Comparison of ENCODE assay signal across 8 cellular contexts in the genomic region with DNA sequence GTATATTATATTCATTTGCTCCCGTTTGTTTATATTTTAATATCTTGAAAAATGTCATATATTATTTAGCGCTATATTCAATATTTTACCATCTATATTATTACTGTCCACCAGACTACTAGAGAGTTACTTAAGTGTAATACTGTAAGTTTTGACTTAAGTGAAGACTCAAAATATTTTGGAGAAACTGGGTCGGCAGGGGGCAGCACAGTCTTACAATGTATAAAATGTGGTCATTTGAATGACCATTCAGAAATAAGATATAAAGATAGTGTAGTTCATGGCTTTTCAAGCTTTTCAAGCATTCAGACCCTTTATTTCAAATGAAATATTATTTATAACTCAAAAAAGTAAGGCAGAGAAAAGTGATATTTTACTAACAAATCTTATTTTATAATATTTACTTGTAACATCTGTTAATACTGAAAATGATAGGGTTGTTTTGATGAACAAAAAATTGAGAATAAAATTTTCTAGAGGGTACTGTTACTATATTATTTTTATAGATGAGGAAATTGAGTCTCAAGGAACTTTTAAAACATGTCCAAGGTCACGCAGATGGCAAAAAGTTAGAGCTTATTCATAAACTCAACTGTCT.
DNase-seq lines count a peak whose midpoint lies in the region; ATAC-seq and TF ChIP-seq lines count a peak whose summit lies in the region.

No MANE protein-coding gene starts in this region.

- no peaks in the 10 kb centered on the region for H3K36me3 ChIP-seq in PC-9 (ENCODE audit: low read depth)
- H3K36me3 ChIP-seq in right atrium auricular region: no peaks in the 10 kb centered on the region
- no peaks in the 10 kb centered on the region for H3K36me3 ChIP-seq in gastrocnemius medialis

- intact Hi-C loops in PC-9 (cut with micrococcal nuclease; ENCODE audit: unreplicated experiment) (loop anchor here (1.0 to 2.0 kb wide), 5 partner anchors 89 to 283 kb away; partner anchors contain the start of gene SERTAD4), gastrocnemius medialis (cut with DNase I; ENCODE audit: low total_unique reads) (loop anchor here (1.0 to 10.0 kb wide), 2 partner anchors 168 to 261 kb away; no protein-coding TSS in a partner anchor)

- H3K4me1 ChIP-seq in PC-9 (replicated peaks; ENCODE audit: insufficient read depth) (no peaks in the 10 kb centered on the region; the same call in 1 of the 2 replicates), right atrium auricular region (no peaks in the 10 kb centered on the region), gastrocnemius medialis (no peaks in the 10 kb centered on the region)

- no peaks in the 10 kb centered on the region; the same call in 1 of the 2 replicates for H3F3A ChIP-seq in PC-9 (ENCODE audit: insufficient read depth, low read depth)

- H3K4me3 ChIP-seq in PC-9: no peak overlapping the region
- H3K4me3 ChIP-seq in right atrium auricular region: no peak overlapping the region
- no peak overlapping the region for H3K4me3 ChIP-seq in gastrocnemius medialis

- no peak for TF ChIP-seq POLR2A in gastrocnemius medialis (IDR thresholded peaks at IDR 0.05)

- H3K27me3 ChIP-seq in PC-9 (ENCODE audit: insufficient read depth, low read depth): no peaks in the 10 kb centered on the region
- no peaks in the 10 kb centered on the region for H3K27me3 ChIP-seq in right atrium auricular region
- peaks cover 0 to 3% (median 0%) of the 10 kb centered on the region in 3 donors for H3K27me3 ChIP-seq in gastrocnemius medialis

- ATAC-seq in gastrocnemius medialis (no peak), GM18502 (IDR thresholded peaks at IDR 0.05; ENCODE audit: poor library complexity, unreplicated experiment) (no peak), HG02884 (IDR thresholded peaks at IDR 0.05; ENCODE audit: unreplicated experiment) (no peak)

- TF ChIP-seq CTCF in PC-9 (conservative IDR thresholded peaks at IDR 0.05) (peak; percentile 91), right atrium auricular region (IDR thresholded peaks at IDR 0.05) (peak; percentile 40 to 69), gastrocnemius medialis (IDR thresholded peaks at IDR 0.05 in 4 of 5, conservative IDR thresholded peaks at IDR 0.05 in 1 of 5) (peak; percentile 42 to 64 (median 51))

- H3K4me2 ChIP-seq in PC-9: no peak overlapping the region

- DNase-seq in DMS153 (lab: John Stamatoyannopoulos, UW) (peak; percentile 35), HT1080 (ENCODE audit: low read depth) (peak; percentile 49), PC-9 (peak; percentile 41 to 74), amniotic epithelial cell (ENCODE audit: low read depth) (peak; percentile 62), right atrium auricular region (ENCODE audit: low spot score) (peak; percentile 86), gastrocnemius medialis (peak; percentile 23 to 45)

- no peaks in the 10 kb centered on the region for H3K9me2 ChIP-seq in PC-9 (ENCODE audit: insufficient read depth)

- CTCF ChIA-PET in PC-9 (lab: Charles Lee): interaction anchor here (1.1 to 2.9 kb wide), 2 partner anchors 14 to 167 kb away, joined by 3 to 21 read pairs; no protein-coding TSS in a partner anchor

- no TSS peak for BruUV-seq in PC-9 (replicated peaks; lab: Mats Ljungman, UMichigan)

- POLR2A ChIA-PET in PC-9 (lab: Charles Lee; ENCODE audit: unreplicated experiment): no interaction called here

- no peak overlapping the region for H2AFZ ChIP-seq in PC-9

- H4K20me1 ChIP-seq in PC-9 (ENCODE audit: insufficient read depth): no peaks in the 10 kb centered on the region

- H3K79me2 ChIP-seq in PC-9 (ENCODE audit: low read depth): no peaks in the 10 kb centered on the region

- in situ Hi-C loops in gastrocnemius medialis (cut with MboI; ENCODE audit: low sequenced_read_pairs in 4 of 4): loop anchor here in 3 of 4 donors (10.0 kb wide), 2 partner anchors 171 to 251 kb away; no protein-coding TSS in a partner anchor

- H3K9me3 ChIP-seq in PC-9 (ENCODE audit: insufficient read depth, low read depth) (no peaks in the 10 kb centered on the region), right atrium auricular region (no peaks in the 10 kb centered on the region), gastrocnemius medialis (no peaks in the 10 kb centered on the region)

- H3K27ac ChIP-seq in PC-9: no peak overlapping the region
- H3K27ac ChIP-seq in right atrium auricular region: no peak overlapping the region
- no peak overlapping the region for H3K27ac ChIP-seq in gastrocnemius medialis

Comparison
In these comparisons a context has a peak if more than half of its experiments do, and no peak if none do; other contexts are left out.
1. DNase-seq: peak in every context shown above with its lines; median percentile 86 in right atrium auricular region; 62 in amniotic epithelial cell; 58 in PC-9; 49 in HT1080; 35 in DMS153; 34 in gastrocnemius medialis.